Comparison of ENCODE assay signal across 1 cellular context in the genomic region with DNA sequence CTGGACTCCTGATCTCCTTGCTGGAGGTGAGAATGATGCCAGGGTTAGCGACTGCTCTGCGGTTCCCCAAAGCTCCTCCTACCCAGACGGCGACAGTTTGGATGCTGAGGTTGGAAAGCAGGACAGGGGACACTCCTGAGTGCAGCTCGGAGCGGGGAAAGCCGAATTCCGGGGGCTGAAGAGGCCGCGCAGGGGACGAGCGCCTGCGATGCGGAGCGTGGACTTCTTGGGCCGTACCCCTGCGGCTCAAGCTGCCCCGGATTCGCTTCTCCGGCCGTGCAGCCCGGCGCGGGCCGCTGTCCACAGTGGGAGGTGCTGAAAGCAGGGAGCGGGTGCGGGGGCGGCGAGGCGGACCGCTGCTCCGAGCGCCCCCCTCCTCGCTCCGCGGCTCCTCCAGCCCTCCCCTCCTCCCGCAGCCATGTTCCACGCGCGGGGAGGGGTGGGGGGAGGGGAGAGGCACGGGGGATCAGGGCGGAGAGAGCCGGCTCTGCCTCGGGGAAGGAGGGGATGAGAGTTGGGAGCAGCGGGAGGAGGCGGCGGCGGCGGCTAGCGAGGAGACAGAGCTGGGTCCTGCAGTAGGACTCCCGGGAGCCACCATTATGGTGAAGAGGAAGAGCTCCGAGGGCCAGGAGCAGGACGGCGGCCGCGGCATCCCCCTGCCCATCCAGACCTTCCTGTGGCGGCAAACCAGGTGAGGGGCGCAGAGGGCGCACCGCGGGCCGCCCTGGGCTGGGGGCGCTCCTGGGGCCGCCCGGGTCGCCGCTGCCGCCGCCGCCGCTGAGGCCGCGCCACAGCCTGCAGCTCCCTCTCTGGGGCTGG.
TF ChIP-seq lines count a peak whose summit lies in the region.

A gene with protein sequence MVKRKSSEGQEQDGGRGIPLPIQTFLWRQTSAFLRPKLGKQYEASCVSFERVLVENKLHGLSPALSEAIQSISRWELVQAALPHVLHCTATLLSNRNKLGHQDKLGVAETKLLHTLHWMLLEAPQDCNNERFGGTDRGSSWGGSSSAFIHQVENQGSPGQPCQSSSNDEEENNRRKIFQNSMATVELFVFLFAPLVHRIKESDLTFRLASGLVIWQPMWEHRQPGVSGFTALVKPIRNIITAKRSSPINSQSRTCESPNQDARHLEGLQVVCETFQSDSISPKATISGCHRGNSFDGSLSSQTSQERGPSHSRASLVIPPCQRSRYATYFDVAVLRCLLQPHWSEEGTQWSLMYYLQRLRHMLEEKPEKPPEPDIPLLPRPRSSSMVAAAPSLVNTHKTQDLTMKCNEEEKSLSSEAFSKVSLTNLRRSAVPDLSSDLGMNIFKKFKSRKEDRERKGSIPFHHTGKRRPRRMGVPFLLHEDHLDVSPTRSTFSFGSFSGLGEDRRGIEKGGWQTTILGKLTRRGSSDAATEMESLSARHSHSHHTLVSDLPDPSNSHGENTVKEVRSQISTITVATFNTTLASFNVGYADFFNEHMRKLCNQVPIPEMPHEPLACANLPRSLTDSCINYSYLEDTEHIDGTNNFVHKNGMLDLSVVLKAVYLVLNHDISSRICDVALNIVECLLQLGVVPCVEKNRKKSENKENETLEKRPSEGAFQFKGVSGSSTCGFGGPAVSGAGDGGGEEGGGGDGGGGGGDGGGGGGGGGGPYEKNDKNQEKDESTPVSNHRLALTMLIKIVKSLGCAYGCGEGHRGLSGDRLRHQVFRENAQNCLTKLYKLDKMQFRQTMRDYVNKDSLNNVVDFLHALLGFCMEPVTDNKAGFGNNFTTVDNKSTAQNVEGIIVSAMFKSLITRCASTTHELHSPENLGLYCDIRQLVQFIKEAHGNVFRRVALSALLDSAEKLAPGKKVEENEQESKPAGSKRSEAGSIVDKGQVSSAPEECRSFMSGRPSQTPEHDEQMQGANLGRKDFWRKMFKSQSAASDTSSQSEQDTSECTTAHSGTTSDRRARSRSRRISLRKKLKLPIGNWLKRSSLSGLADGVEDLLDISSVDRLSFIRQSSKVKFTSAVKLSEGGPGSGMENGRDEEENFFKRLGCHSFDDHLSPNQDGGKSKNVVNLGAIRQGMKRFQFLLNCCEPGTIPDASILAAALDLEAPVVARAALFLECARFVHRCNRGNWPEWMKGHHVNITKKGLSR (N-terminal part only) (plus strand): TSS at position 359 of the 819 bp plus-strand sequence. CDS start 241 bp downstream, at position 600.

TF ChIP-seq in HepG2, 621 proteins besides CTCF, POLR2A, EP300 and RAD21 (continued from another document and continues in another):
- TF ChIP-seq TCF12 (IDR thresholded peaks at IDR 0.05) (no peak), TCF12 (CRISPR knock-in tag; IDR thresholded peaks at IDR 0.05) (peak; percentile 62; the same call in 1 of the 2 replicates), PHF21A (CRISPR knock-in tag; IDR thresholded peaks at IDR 0.05) (no peak), RXRA (CRISPR knock-in tag; IDR thresholded peaks at IDR 0.05) (peak; percentile 73; the same call in 1 of the 2 replicates), PRPF4 (IDR thresholded peaks at IDR 0.05; ENCODE audit: low read depth, low read length, poor library complexity, severe bottlenecking) (no peak), CHD2 (IDR thresholded peaks at IDR 0.05; ENCODE audit: low read depth, low read length) (no peak), YY1 (IDR thresholded peaks at IDR 0.05; ENCODE audit: insufficient read depth, insufficient replicate concordance, low read depth, low read length) (no peak), HDAC6 (IDR thresholded peaks at IDR 0.05; ENCODE audit: low read depth, low read length) (no peak), GZF1 (CRISPR knock-in tag; IDR thresholded peaks at IDR 0.05) (peak; percentile 91), HOXA7 (CRISPR knock-in tag; IDR thresholded peaks at IDR 0.05) (peak; percentile 95), ZNF781 (CRISPR knock-in tag; IDR thresholded peaks at IDR 0.05; ENCODE audit: borderline replicate concordance, not compliant biosample characterization) (peak; percentile 94), IRF2 (CRISPR knock-in tag; IDR thresholded peaks at IDR 0.05) (peak; percentile 92), ZNF652 (CRISPR knock-in tag; IDR thresholded peaks at IDR 0.05; ENCODE audit: borderline replicate concordance, low read depth) (peak; percentile 38; the same call in 1 of the 2 replicates), SNRNP70 (IDR thresholded peaks at IDR 0.05; ENCODE audit: low read depth, low read length) (no peak), RFX3 (CRISPR knock-in tag; IDR thresholded peaks at IDR 0.05) (peak; percentile 46; the same call in 1 of the 2 replicates), ARNT (IDR thresholded peaks at IDR 0.05) (no peak), MAF1 (CRISPR knock-in tag; IDR thresholded peaks at IDR 0.05; ENCODE audit: borderline replicate concordance) (peak; percentile 95; the same call in 1 of the 2 replicates), ZMYM3 (CRISPR knock-in tag; IDR thresholded peaks at IDR 0.05) (no peak), RBFOX2 (IDR thresholded peaks at IDR 0.05; ENCODE audit: low read depth, low read length) (no peak), AKAP8 (CRISPR knock-in tag; IDR thresholded peaks at IDR 0.05) (peak; percentile 45; the same call in 1 of the 2 replicates), ZNF577 (CRISPR knock-in tag; IDR thresholded peaks at IDR 0.05; ENCODE audit: borderline replicate concordance, low read depth) (peak; percentile 94; the same call in 1 of the 2 replicates), ZNF616 (CRISPR knock-in tag; IDR thresholded peaks at IDR 0.05; ENCODE audit: low read depth) (peak; percentile 94; the same call in 1 of the 2 replicates), ZNF331 (CRISPR knock-in tag; IDR thresholded peaks at IDR 0.05) (peak; percentile 97), MZF1 (CRISPR knock-in tag; IDR thresholded peaks at IDR 0.05; ENCODE audit: borderline replicate concordance) (no peak), ZNF274 (CRISPR knock-in tag; IDR thresholded peaks at IDR 0.05) (peak; percentile 97), NFIB (CRISPR knock-in tag; IDR thresholded peaks at IDR 0.05; ENCODE audit: borderline replicate concordance) (no peak)
- TF ChIP-seq, protein P1, sequence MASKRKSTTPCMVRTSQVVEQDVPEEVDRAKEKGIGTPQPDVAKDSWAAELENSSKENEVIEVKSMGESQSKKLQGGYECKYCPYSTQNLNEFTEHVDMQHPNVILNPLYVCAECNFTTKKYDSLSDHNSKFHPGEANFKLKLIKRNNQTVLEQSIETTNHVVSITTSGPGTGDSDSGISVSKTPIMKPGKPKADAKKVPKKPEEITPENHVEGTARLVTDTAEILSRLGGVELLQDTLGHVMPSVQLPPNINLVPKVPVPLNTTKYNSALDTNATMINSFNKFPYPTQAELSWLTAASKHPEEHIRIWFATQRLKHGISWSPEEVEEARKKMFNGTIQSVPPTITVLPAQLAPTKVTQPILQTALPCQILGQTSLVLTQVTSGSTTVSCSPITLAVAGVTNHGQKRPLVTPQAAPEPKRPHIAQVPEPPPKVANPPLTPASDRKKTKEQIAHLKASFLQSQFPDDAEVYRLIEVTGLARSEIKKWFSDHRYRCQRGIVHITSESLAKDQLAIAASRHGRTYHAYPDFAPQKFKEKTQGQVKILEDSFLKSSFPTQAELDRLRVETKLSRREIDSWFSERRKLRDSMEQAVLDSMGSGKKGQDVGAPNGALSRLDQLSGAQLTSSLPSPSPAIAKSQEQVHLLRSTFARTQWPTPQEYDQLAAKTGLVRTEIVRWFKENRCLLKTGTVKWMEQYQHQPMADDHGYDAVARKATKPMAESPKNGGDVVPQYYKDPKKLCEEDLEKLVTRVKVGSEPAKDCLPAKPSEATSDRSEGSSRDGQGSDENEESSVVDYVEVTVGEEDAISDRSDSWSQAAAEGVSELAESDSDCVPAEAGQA (IDR thresholded peaks at IDR 0.05; ENCODE audit: low read depth), result no peak
- TF ChIP-seq, protein P1 (CRISPR knock-in tag; IDR thresholded peaks at IDR 0.05; ENCODE audit: borderline replicate concordance), result peak; percentile 85; the same call in 1 of the 2 replicates
- TF ChIP-seq, protein P2, sequence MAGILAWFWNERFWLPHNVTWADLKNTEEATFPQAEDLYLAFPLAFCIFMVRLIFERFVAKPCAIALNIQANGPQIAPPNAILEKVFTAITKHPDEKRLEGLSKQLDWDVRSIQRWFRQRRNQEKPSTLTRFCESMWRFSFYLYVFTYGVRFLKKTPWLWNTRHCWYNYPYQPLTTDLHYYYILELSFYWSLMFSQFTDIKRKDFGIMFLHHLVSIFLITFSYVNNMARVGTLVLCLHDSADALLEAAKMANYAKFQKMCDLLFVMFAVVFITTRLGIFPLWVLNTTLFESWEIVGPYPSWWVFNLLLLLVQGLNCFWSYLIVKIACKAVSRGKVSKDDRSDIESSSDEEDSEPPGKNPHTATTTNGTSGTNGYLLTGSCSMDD (CRISPR knock-in tag; IDR thresholded peaks at IDR 0.05), result 0 out of 2 replicates have a peak, but pooled peaks have one; percentile 81
- TF ChIP-seq, protein P3, sequence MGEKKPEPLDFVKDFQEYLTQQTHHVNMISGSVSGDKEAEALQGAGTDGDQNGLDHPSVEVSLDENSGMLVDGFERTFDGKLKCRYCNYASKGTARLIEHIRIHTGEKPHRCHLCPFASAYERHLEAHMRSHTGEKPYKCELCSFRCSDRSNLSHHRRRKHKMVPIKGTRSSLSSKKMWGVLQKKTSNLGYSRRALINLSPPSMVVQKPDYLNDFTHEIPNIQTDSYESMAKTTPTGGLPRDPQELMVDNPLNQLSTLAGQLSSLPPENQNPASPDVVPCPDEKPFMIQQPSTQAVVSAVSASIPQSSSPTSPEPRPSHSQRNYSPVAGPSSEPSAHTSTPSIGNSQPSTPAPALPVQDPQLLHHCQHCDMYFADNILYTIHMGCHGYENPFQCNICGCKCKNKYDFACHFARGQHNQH (CRISPR knock-in tag; IDR thresholded peaks at IDR 0.05), result peak; percentile 90; the same call in 1 of the 2 replicates
- TF ChIP-seq, protein P4, sequence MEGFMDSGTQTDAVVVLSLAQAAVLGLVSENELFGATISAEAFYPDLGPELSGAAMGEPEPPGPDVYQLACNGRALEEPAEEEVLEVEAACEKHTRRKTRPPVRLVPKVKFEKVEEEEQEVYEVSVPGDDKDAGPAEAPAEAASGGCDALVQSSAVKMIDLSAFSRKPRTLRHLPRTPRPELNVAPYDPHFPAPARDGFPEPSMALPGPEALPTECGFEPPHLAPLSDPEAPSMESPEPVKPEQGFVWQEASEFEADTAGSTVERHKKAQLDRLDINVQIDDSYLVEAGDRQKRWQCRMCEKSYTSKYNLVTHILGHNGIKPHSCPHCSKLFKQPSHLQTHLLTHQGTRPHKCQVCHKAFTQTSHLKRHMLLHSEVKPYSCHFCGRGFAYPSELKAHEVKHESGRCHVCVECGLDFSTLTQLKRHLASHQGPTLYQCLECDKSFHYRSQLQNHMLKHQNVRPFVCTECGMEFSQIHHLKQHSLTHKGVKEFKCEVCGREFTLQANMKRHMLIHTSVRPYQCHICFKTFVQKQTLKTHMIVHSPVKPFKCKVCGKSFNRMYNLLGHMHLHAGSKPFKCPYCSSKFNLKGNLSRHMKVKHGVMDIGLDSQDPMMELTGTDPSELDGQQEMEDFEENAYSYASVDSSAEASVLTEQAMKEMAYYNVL (CRISPR knock-in tag; IDR thresholded peaks at IDR 0.05; ENCODE audit: borderline replicate concordance), result peak; percentile 83; the same call in 1 of the 2 replicates
- TF ChIP-seq, protein P5, sequence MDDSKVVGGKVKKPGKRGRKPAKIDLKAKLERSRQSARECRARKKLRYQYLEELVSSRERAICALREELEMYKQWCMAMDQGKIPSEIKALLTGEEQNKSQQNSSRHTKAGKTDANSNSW (CRISPR knock-in tag; IDR thresholded peaks at IDR 0.05; ENCODE audit: borderline replicate concordance), result peak; percentile 65; the same call in 1 of the 2 replicates
- TF ChIP-seq, protein P6, sequence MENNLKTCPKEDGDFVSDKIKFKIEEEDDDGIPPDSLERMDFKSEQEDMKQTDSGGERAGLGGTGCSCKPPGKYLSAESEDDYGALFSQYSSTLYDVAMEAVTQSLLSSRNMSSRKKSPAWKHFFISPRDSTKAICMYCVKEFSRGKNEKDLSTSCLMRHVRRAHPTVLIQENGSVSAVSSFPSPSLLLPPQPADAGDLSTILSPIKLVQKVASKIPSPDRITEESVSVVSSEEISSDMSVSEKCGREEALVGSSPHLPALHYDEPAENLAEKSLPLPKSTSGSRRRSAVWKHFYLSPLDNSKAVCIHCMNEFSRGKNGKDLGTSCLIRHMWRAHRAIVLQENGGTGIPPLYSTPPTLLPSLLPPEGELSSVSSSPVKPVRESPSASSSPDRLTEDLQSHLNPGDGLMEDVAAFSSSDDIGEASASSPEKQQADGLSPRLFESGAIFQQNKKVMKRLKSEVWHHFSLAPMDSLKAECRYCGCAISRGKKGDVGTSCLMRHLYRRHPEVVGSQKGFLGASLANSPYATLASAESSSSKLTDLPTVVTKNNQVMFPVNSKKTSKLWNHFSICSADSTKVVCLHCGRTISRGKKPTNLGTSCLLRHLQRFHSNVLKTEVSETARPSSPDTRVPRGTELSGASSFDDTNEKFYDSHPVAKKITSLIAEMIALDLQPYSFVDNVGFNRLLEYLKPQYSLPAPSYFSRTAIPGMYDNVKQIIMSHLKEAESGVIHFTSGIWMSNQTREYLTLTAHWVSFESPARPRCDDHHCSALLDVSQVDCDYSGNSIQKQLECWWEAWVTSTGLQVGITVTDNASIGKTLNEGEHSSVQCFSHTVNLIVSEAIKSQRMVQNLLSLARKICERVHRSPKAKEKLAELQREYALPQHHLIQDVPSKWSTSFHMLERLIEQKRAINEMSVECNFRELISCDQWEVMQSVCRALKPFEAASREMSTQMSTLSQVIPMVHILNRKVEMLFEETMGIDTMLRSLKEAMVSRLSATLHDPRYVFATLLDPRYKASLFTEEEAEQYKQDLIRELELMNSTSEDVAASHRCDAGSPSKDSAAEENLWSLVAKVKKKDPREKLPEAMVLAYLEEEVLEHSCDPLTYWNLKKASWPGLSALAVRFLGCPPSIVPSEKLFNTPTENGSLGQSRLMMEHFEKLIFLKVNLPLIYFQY (CRISPR knock-in tag; IDR thresholded peaks at IDR 0.05; ENCODE audit: borderline replicate concordance), result peak; percentile 96
- TF ChIP-seq, protein P7, sequence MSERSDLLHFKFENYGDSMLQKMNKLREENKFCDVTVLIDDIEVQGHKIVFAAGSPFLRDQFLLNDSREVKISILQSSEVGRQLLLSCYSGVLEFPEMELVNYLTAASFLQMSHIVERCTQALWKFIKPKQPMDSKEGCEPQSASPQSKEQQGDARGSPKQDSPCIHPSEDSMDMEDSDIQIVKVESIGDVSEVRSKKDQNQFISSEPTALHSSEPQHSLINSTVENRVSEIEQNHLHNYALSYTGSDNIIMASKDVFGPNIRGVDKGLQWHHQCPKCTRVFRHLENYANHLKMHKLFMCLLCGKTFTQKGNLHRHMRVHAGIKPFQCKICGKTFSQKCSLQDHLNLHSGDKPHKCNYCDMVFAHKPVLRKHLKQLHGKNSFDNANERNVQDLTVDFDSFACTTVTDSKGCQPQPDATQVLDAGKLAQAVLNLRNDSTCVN (CRISPR knock-in tag; IDR thresholded peaks at IDR 0.05; ENCODE audit: borderline replicate concordance), result peak; percentile 96
